In genomic region chr2:217853301-217853881, GRCh38 we compare ENCODE assay signal across 10 cellular contexts.
DNase-seq lines count a peak whose midpoint lies in the region; ATAC-seq, FAIRE-seq and TF ChIP-seq lines count a peak whose summit lies in the region.
"Had no signal": no experiment of that assay in that cellular context is flagged by ENCODE, and none has a peak within 500 bp of the region (broad histone marks: within the 10 kb centered on the region; RNA-seq: fewer than 3 reads in every experiment).

No MANE protein-coding gene starts in this region.

- H3K79me2 ChIP-seq in GM23338 (replicated peaks; ENCODE audit: insufficient read depth) = no peaks in the 10 kb centered on the region
- H3K79me2 ChIP-seq in OCI-LY7 (ENCODE audit: insufficient read depth, low read depth, low read length) = no peaks in the 10 kb centered on the region

- CTCF ChIA-PET in OCI-LY7 (lab: Charles Lee; ENCODE audit: unreplicated experiment) = no interaction called here

- no peaks in the 10 kb centered on the region for H3K36me3 Mint-ChIP-seq in GM23338 (ENCODE audit: low read depth)

- no peak for FAIRE-seq in frontal cortex (lab: Jason Lieb, UNC)
- FAIRE-seq: H54 had no signal

- peaks cover 13% of the 10 kb centered on the region for H3K4me1 Mint-ChIP-seq in GM23338

- H3K4me1 ChIP-seq in rectal smooth muscle tissue (ENCODE audit: control insufficient read depth, insufficient read depth, low read length) (peaks cover 68% of the 10 kb centered on the region), GM23338 (ENCODE audit: insufficient read depth) (0 out of 2 replicates have a peak, but pooled peaks cover 3% of the 10 kb centered on the region), OCI-LY7 (ENCODE audit: insufficient read depth, low read length, poor library complexity, severe bottlenecking) (no peaks in the 10 kb centered on the region)

- H3K9me2 ChIP-seq in GM23338 (ENCODE audit: insufficient read depth) = no peaks in the 10 kb centered on the region
- H3K9me2 ChIP-seq in OCI-LY7 (ENCODE audit: insufficient read depth, low read length) = no peaks in the 10 kb centered on the region

- no peak for TF ChIP-seq CTCF in AG09319 (IDR thresholded peaks at IDR 0.05; ENCODE audit: low read depth, low read length)
- TF ChIP-seq CTCF in GM23338 (conservative IDR thresholded peaks at IDR 0.05; ENCODE audit: low read depth in 2 of 2) = no peak
- no peak for TF ChIP-seq CTCF in OCI-LY7 (conservative IDR thresholded peaks at IDR 0.05; ENCODE audit: low read length)

- H3K4me3 Mint-ChIP-seq in GM23338 = no peak overlapping the region

- BruUV-seq in OCI-LY7 (replicated peaks; lab: Mats Ljungman, UMichigan) = no TSS peak

- peaks cover 8% of the 10 kb centered on the region for H3K27me3 Mint-ChIP-seq in GM23338 (ENCODE audit: insufficient read depth, low read depth, poor library complexity)

- POLR2A ChIA-PET in OCI-LY7 (lab: Charles Lee) = no interaction called here

- H3K27ac ChIP-seq in rectal smooth muscle tissue (ENCODE audit: low read depth, low read length) = peak overlapping the region; percentile 41
- no peak overlapping the region for H3K27ac ChIP-seq in GM23338 (ENCODE audit: low read depth)
- no peak overlapping the region for H3K27ac ChIP-seq in OCI-LY7 (ENCODE audit: low read depth, low read length, poor library complexity, severe bottlenecking)

- intact Hi-C loops in OCI-LY7 (cut with micrococcal nuclease; ENCODE audit: unreplicated experiment) = no loop called here

- no peak overlapping the region for H3K27ac Mint-ChIP-seq in GM23338

- H3K36me3 ChIP-seq in rectal smooth muscle tissue (ENCODE audit: control insufficient read depth, insufficient read depth, low read length) (peaks cover 11% of the 10 kb centered on the region), GM23338 (ENCODE audit: insufficient read depth) (no peaks in the 10 kb centered on the region), OCI-LY7 (ENCODE audit: insufficient read depth, low read length) (no peaks in the 10 kb centered on the region)

- no peak for ATAC-seq in GM23338
- no peak for ATAC-seq in HG03045 (IDR thresholded peaks at IDR 0.05; ENCODE audit: unreplicated experiment)

- no peaks in the 10 kb centered on the region for H3F3A ChIP-seq in GM23338 (replicated peaks; ENCODE audit: low read depth)

- no peaks in the 10 kb centered on the region for H4K20me1 ChIP-seq in GM23338 (replicated peaks; ENCODE audit: insufficient read depth)
- no peaks in the 10 kb centered on the region for H4K20me1 ChIP-seq in OCI-LY7 (ENCODE audit: insufficient read depth, low read length)

- H3K9me3 Mint-ChIP-seq in GM23338 = no peaks in the 10 kb centered on the region

- H3K4me3 ChIP-seq in rectal smooth muscle tissue (ENCODE audit: low read length) (no peak overlapping the region), GM23338 (no peak overlapping the region), OCI-LY7 (ENCODE audit: low read depth, low read length, poor library complexity, severe bottlenecking) (no peak overlapping the region)

- no peak overlapping the region for H2AFZ ChIP-seq in GM23338
- H2AFZ ChIP-seq in OCI-LY7 (ENCODE audit: low read length) = no peak overlapping the region

- H3K4me2 ChIP-seq in GM23338 (no peak overlapping the region), OCI-LY7 (ENCODE audit: low read length) (no peak overlapping the region)

- H3K27me3 ChIP-seq in rectal smooth muscle tissue (ENCODE audit: control insufficient read depth, insufficient read depth, low read length) (no peaks in the 10 kb centered on the region), GM23338 (ENCODE audit: insufficient read depth) (no peaks in the 10 kb centered on the region)

- H3K9me3 ChIP-seq in OCI-LY7 (ENCODE audit: low read length) = no peaks in the 10 kb centered on the region

- no peak overlapping the region for H3K9ac ChIP-seq in rectal smooth muscle tissue (ENCODE audit: low read length)

- DNase-seq in AG09319 (ENCODE audit: extremely low read depth, low read depth) (peak; percentile 47), amniotic epithelial cell (ENCODE audit: low read depth) (peak; percentile 45), frontal cortex (ENCODE audit: low spot score in 2 of 2) (peak; percentile 36 to 41), GM23338 (ENCODE audit: low spot score) (no peak), NCI-H2107 (lab: John Stamatoyannopoulos, UW) (no peak), OCI-LY7 (ENCODE audit: low spot score) (no peak)
- DNase-seq: stimulated activated CD4-positive, alpha-beta T cell treated with anti-CD3 and anti-CD28 coated beads, Interleukin-1b, Interleukin-23, amount 100 ng/mL, for 48 hours had no signal

TF ChIP-seq in GM23338, 12 proteins besides CTCF, POLR2A, EP300 and RAD21:
- TF ChIP-seq EZH2 (IDR thresholded peaks at IDR 0.05; ENCODE audit: low read depth, unreplicated experiment) (no peak), STAT1 (IDR thresholded peaks at IDR 0.05; ENCODE audit: unreplicated experiment) (no peak), ZNF462 (CRISPR knock-in tag; IDR thresholded peaks at IDR 0.05) (no peak), ETS1 (IDR thresholded peaks at IDR 0.05) (no peak), JUNB (IDR thresholded peaks at IDR 0.05; ENCODE audit: unreplicated experiment) (no peak), ZNF331 (CRISPR knock-in tag; IDR thresholded peaks at IDR 0.05; ENCODE audit: low read depth) (no peak)

Comparison
In these comparisons a context has a peak if more than half of its experiments do, and no peak if none do; other contexts are left out.
1. DNase-seq: peak in AG09319 (single experiment), amniotic epithelial cell (single experiment) and frontal cortex (2 of 2); none in GM23338 (single experiment), NCI-H2107 (single experiment) and OCI-LY7 (single experiment).